Comparison of ENCODE assay signal across 8 cellular contexts in genomic region chr14:23556700-23557440, GRCh38. TPM values are rescaled to one million over a fixed set of nuclear protein-coding genes. Genes with fewer than 3 reads are reported as not detected.
DNase-seq lines count a peak whose midpoint lies in the region; ATAC-seq and TF ChIP-seq lines count a peak whose summit lies in the region.

No MANE protein-coding gene starts in this region.

- H3K4me1 ChIP-seq in iPS-20b (ENCODE audit: insufficient read depth, low read length) (peaks cover 22% of the 10 kb centered on the region; the same call in 1 of the 2 replicates), suprapubic skin (peaks cover 29% of the 10 kb centered on the region)

- no peak for TF ChIP-seq EP300 in suprapubic skin (IDR thresholded peaks at IDR 0.05)

- no peaks in the 10 kb centered on the region for H3K27me3 Mint-ChIP-seq in activated CD4-positive, alpha-beta T cell treated with anti-CD3 and anti-CD28 coated beads, Interleukin-2, amount 10 ng/mL, durations not matched to agents 7 days and 5 days
- no peaks in the 10 kb centered on the region for H3K27me3 Mint-ChIP-seq in activated CD8-positive, alpha-beta T cell treated with anti-CD3 and anti-CD28 coated beads for 36 hours

- no peak for TF ChIP-seq POLR2A in suprapubic skin (IDR thresholded peaks at IDR 0.05)

- peaks cover 41% of the 10 kb centered on the region for H3K36me3 ChIP-seq in iPS-20b (ENCODE audit: insufficient read depth, low read depth, low read length)
- peaks cover 37% of the 10 kb centered on the region for H3K36me3 ChIP-seq in suprapubic skin

- intact Hi-C loops in activated CD8-positive, alpha-beta T cell treated with anti-CD3 and anti-CD28 coated beads for 36 hours (cut with micrococcal nuclease): no loop called here
- intact Hi-C loops in posterior vena cava (cut with DNase I): loop anchor here in 1 of 2 donors (10.0 kb wide), 1 partner anchor 232 kb away; the partner anchor contains the start of gene PABPN1

- no peaks in the 10 kb centered on the region for H3K9me3 ChIP-seq in iPS-20b (ENCODE audit: insufficient read depth, low read depth, low read length)
- no peaks in the 10 kb centered on the region for H3K9me3 ChIP-seq in suprapubic skin

- peaks cover 28% of the 10 kb centered on the region for H3K36me3 Mint-ChIP-seq in activated CD4-positive, alpha-beta T cell treated with anti-CD3 and anti-CD28 coated beads, Interleukin-2, amount 10 ng/mL, durations not matched to agents 7 days and 5 days (ENCODE audit: low read depth)
- peaks cover 27% of the 10 kb centered on the region for H3K36me3 Mint-ChIP-seq in activated CD8-positive, alpha-beta T cell treated with anti-CD3 and anti-CD28 coated beads for 36 hours (ENCODE audit: low read depth)

- H3K4me3 Mint-ChIP-seq in activated CD4-positive, alpha-beta T cell treated with anti-CD3 and anti-CD28 coated beads, Interleukin-2, amount 10 ng/mL, durations not matched to agents 7 days and 5 days: peak overlapping the region; percentile 90
- H3K4me3 Mint-ChIP-seq in activated CD8-positive, alpha-beta T cell treated with anti-CD3 and anti-CD28 coated beads for 36 hours: peak overlapping the region; percentile 94

- WGBS in suprapubic skin: 50% methylated on average over 8 of the region's 17 CpGs

- peaks cover 43% of the 10 kb centered on the region for H3K4me1 Mint-ChIP-seq in activated CD4-positive, alpha-beta T cell treated with anti-CD3 and anti-CD28 coated beads, Interleukin-2, amount 10 ng/mL, durations not matched to agents 7 days and 5 days
- peaks cover 37% of the 10 kb centered on the region for H3K4me1 Mint-ChIP-seq in activated CD8-positive, alpha-beta T cell treated with anti-CD3 and anti-CD28 coated beads for 36 hours (ENCODE audit: low read depth)

- no peaks in the 10 kb centered on the region for H3K27me3 ChIP-seq in iPS-20b (ENCODE audit: insufficient read depth, low read length)
- H3K27me3 ChIP-seq in suprapubic skin: no peaks in the 10 kb centered on the region

- DNase-seq in activated CD4-positive, alpha-beta T cell treated with anti-CD3 and anti-CD28 coated beads, Interleukin-2, amount 10 ng/mL, durations not matched to agents 7 days and 5 days: no peak
- DNase-seq in activated CD4-positive, alpha-beta T cell treated with anti-CD3 and anti-CD28 coated beads, Interleukin-2, amount 50 U/mL, for 4 hours: no peak
- no peak for DNase-seq in activated CD8-positive, alpha-beta T cell treated with anti-CD3 and anti-CD28 coated beads for 36 hours
- DNase-seq in suprapubic skin (ENCODE audit: low spot score in 2 of 2): no peak
- no peak for DNase-seq in posterior vena cava (ENCODE audit: low spot score)
- no peak for DNase-seq in NCI-H774 (lab: John Stamatoyannopoulos, UW)
- no peak for DNase-seq in ecto neural progenitor cell (ENCODE audit: low spot score)

- peak overlapping the region; percentile 45 for H3K27ac ChIP-seq in iPS-20b (ENCODE audit: low read length)
- H3K27ac ChIP-seq in suprapubic skin: peak overlapping the region; percentile 96

- no peak for TF ChIP-seq CTCF in activated CD8-positive, alpha-beta T cell treated with anti-CD3 and anti-CD28 coated beads for 36 hours (IDR thresholded peaks at IDR 0.05)
- no peak for TF ChIP-seq CTCF in suprapubic skin (IDR thresholded peaks at IDR 0.05)

- H3K9me3 Mint-ChIP-seq in activated CD4-positive, alpha-beta T cell treated with anti-CD3 and anti-CD28 coated beads, Interleukin-2, amount 10 ng/mL, durations not matched to agents 7 days and 5 days: no peaks in the 10 kb centered on the region
- no peaks in the 10 kb centered on the region for H3K9me3 Mint-ChIP-seq in activated CD8-positive, alpha-beta T cell treated with anti-CD3 and anti-CD28 coated beads for 36 hours

- peak overlapping the region; percentile 91; the same call in 1 of the 2 replicates for H3K9ac ChIP-seq in iPS-20b (ENCODE audit: low read depth, low read length)

- H3K27ac Mint-ChIP-seq in activated CD4-positive, alpha-beta T cell treated with anti-CD3 and anti-CD28 coated beads, Interleukin-2, amount 10 ng/mL, durations not matched to agents 7 days and 5 days: peak overlapping the region; percentile 96
- peak overlapping the region; percentile 96 for H3K27ac Mint-ChIP-seq in activated CD8-positive, alpha-beta T cell treated with anti-CD3 and anti-CD28 coated beads for 36 hours

- no peak for ATAC-seq in activated CD8-positive, alpha-beta T cell treated with anti-CD3 and anti-CD28 coated beads for 36 hours

- H3K4me3 ChIP-seq in iPS-20b (ENCODE audit: low read length) (peak overlapping the region; percentile 89), suprapubic skin (peak overlapping the region; percentile 92)

- CTCF ChIA-PET in activated CD4-positive, alpha-beta T cell treated with anti-CD3 and anti-CD28 coated beads, Interleukin-2, amount 10 ng/mL, durations not matched to agents 7 days and 5 days (lab: Charles Lee): interaction anchor here (1.0 to 8.6 kb wide), 4 partner anchors 10 to 397 kb away, joined by 3 to 96 read pairs (median 4); partner anchors contain the start of genes AP1G2 and DHRS4
- CTCF ChIA-PET in activated CD8-positive, alpha-beta T cell treated with anti-CD3 and anti-CD28 coated beads for 36 hours (lab: Charles Lee): interaction anchor here (0.8 to 13.7 kb wide), 5 partner anchors 12 to 230 kb away, joined by 3 to 291 read pairs (median 51); partner anchors contain the start of gene AP1G2

- POLR2A ChIA-PET in activated CD4-positive, alpha-beta T cell treated with anti-CD3 and anti-CD28 coated beads, Interleukin-2, amount 10 ng/mL, durations not matched to agents 7 days and 5 days (lab: Charles Lee): interaction anchor here (0.6 kb wide), 1 partner anchor 12 kb away, joined by 3 read pairs; no protein-coding TSS in a partner anchor
- POLR2A ChIA-PET in activated CD8-positive, alpha-beta T cell treated with anti-CD3 and anti-CD28 coated beads for 36 hours (lab: Charles Lee): interaction anchor here (0.7 to 2.7 kb wide), 9 partner anchors 10 to 590 kb away, joined by 3 to 10 read pairs (median 4); partner anchors contain the start of gene RNF31

RNA-seq across cellular contexts. Expression of gene THTPA, which starts 0.8 kb away (rescaled TPM):
- total RNA-seq in activated CD4-positive, alpha-beta T cell treated with anti-CD3 and anti-CD28 coated beads, Interleukin-2, amount 10 ng/mL, durations not matched to agents 7 days and 5 days: 10 to 100 TPM in 1 of 2 experiments, 1 to 10 TPM in 1; 8.1 to 12.7 TPM
- total RNA-seq in activated CD8-positive, alpha-beta T cell treated with anti-CD3 and anti-CD28 coated beads for 36 hours: 1 to 10 TPM; 5.1 to 7.6 TPM
- total RNA-seq in suprapubic skin (10 to 100 TPM in 2 of 4 donors, 1 to 10 TPM in 2; 7.0 to 16.7 (median 11.8) TPM), posterior vena cava (10 to 100 TPM; 11.6 to 19.6 TPM)

RNA-seq across cellular contexts. Expression of gene ZFHX2, which starts 5.3 kb away (rescaled TPM):
- 1 to 10 TPM; 1.0 to 1.1 TPM for total RNA-seq in activated CD4-positive, alpha-beta T cell treated with anti-CD3 and anti-CD28 coated beads, Interleukin-2, amount 10 ng/mL, durations not matched to agents 7 days and 5 days
- total RNA-seq in activated CD8-positive, alpha-beta T cell treated with anti-CD3 and anti-CD28 coated beads for 36 hours: 1 to 10 TPM in 1 of 2 experiments, under 1 TPM in 1; 0.78 to 1.0 TPM
- total RNA-seq in suprapubic skin: 1 to 10 TPM in 1 of 4 donors, under 1 TPM in 3; 0.16 to 1.4 (median 0.56) TPM
- total RNA-seq in posterior vena cava: 1 to 10 TPM; 2.3 to 2.4 TPM

RNA-seq across cellular contexts. Expression of gene AP1G2, which starts 10.7 kb away (rescaled TPM):
- 100 to 1,000 TPM; 306 to 333 TPM for total RNA-seq in activated CD4-positive, alpha-beta T cell treated with anti-CD3 and anti-CD28 coated beads, Interleukin-2, amount 10 ng/mL, durations not matched to agents 7 days and 5 days
- total RNA-seq in activated CD8-positive, alpha-beta T cell treated with anti-CD3 and anti-CD28 coated beads for 36 hours: 100 to 1,000 TPM; 146 to 155 TPM
- total RNA-seq in suprapubic skin: 100 to 1,000 TPM; 117 to 415 (median 150) TPM
- total RNA-seq in posterior vena cava: 10 to 100 TPM; 31.5 to 36.5 TPM

RNA-seq across cellular contexts. Expression of gene JPH4, which starts 21.7 kb away (rescaled TPM):
- not detected for total RNA-seq in activated CD4-positive, alpha-beta T cell treated with anti-CD3 and anti-CD28 coated beads, Interleukin-2, amount 10 ng/mL, durations not matched to agents 7 days and 5 days
- total RNA-seq in activated CD8-positive, alpha-beta T cell treated with anti-CD3 and anti-CD28 coated beads for 36 hours: under 1 TPM; 0.25 to 0.51 TPM
- total RNA-seq in suprapubic skin: under 1 TPM in 3 of 4 donors, not detected in 1; 0.30 to 0.60 (median 0.30) TPM
- 1 to 10 TPM; 4.3 to 5.6 TPM for total RNA-seq in posterior vena cava
